Comparison of ENCODE assay signal across 19 cellular contexts in genomic region chr2:104736026-104736425, GRCh38.
"Had no signal": no experiment of that assay in that cellular context is flagged by ENCODE, and none has a peak within 500 bp of the region (broad histone marks: within the 10 kb centered on the region; RNA-seq: fewer than 3 reads in every experiment).

No MANE protein-coding gene starts in this region.

- H3K4me1 ChIP-seq: right atrium auricular region, sigmoid colon, stomach had no signal

- H3K9me3 ChIP-seq: neutrophil, sigmoid colon had no signal

- H3K27me3 ChIP-seq: neutrophil, right atrium auricular region, sigmoid colon, stomach had no signal

- H3K27ac ChIP-seq: neutrophil, right atrium auricular region, sigmoid colon, stomach had no signal

- FAIRE-seq: endometrium, small intestine had no signal

- ATAC-seq: left colon, left ventricle myocardium superior had no signal

- H3K36me3 ChIP-seq: neutrophil, right atrium auricular region, sigmoid colon, stomach had no signal

- H3K4me3 ChIP-seq: lung, right atrium auricular region, sigmoid colon, stomach had no signal

- DNase-seq: effector memory CD4-positive, alpha-beta T cell; foreskin melanocyte; head of caudate nucleus; hippocampal formation; left colon; left ventricle myocardium superior; mesendoderm; naive B cell; sigmoid colon; small intestine; stimulated activated CD4-positive, alpha-beta T cell treated with anti-CD3 and anti-CD28 coated beads, Interleukin-12 subunit alpha, Interleukin-12 subunit beta, amount 100 ng/mL, for 4 hours; stimulated activated naive CD4-positive, alpha-beta T cell; stomach; substantia nigra; trophoblast cell had no signal
